9 cellular contexts compared by ENCODE assay signal in the genomic region with DNA sequence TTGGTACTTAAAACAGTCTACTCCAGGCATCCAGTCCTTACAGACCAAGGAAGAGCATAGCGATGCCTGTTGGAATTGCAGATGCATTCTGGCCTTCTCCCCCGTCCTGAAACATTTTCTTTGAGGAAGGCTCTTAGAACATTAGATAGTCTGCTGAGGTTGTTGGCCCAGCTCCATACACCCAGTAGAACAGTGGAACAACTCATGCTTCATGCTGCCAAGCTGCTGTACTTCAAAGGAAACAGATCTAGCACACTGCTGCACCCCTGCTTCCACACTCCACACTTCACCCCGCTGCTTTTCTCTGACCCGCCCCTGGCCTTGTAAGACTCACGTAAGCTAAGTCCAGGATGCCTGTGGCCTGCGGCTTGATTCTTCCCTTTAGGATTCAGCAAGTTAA. TPM values are rescaled to one million over a fixed set of nuclear protein-coding genes. Genes with fewer than 3 reads are reported as not detected.
DNase-seq lines count a peak whose midpoint lies in the region; ATAC-seq and TF ChIP-seq lines count a peak whose summit lies in the region.
"Had no signal": no experiment of that assay in that cellular context is flagged by ENCODE, and none has a peak within 500 bp of the region (broad histone marks: within the 10 kb centered on the region; RNA-seq: fewer than 3 reads in every experiment).

No MANE protein-coding gene starts in this region.

- TF ChIP-seq POLR2A in breast epithelium (IDR thresholded peaks at IDR 0.05) (no peak), tibial nerve (IDR thresholded peaks at IDR 0.05) (no peak)

- peak; percentile 40 for DNase-seq in activated T-cell treated with anti-CD3 and anti-CD28 coated beads, Interleukin-2, amount 50 U/mL, for 1 hour
- DNase-seq in activated T-cell treated with anti-CD3 and anti-CD28 coated beads, Interleukin-2, amount 50 U/mL, for 48 hours: no peak
- peak in 1 of 2 donors; percentile 76 for DNase-seq in breast epithelium (ENCODE audit: low spot score in 2 of 2)
- DNase-seq in lung (ENCODE audit: low spot score): peak; percentile 42
- DNase-seq in tibial nerve (ENCODE audit: low spot score in 2 of 2): peak; percentile 37 to 72
- no peak for DNase-seq in NCI-H2227 (lab: John Stamatoyannopoulos, UW; ENCODE audit: unreplicated experiment)
- no peak for DNase-seq in OCI-M1 (lab: John Stamatoyannopoulos, UW)
- no peak for DNase-seq in BE2C

- H3K9me3 ChIP-seq in breast epithelium: no peaks in the 10 kb centered on the region
- no peaks in the 10 kb centered on the region for H3K9me3 ChIP-seq in lung (ENCODE audit: control insufficient read depth in 2 of 2, insufficient read depth in 1 of 2, low read length in 1 of 2)
- H3K9me3 ChIP-seq in tibial nerve: no peaks in the 10 kb centered on the region
- H3K9me3 ChIP-seq in BE2C: no peaks in the 10 kb centered on the region

- peak in 1 of 3 donors; percentile 9 for TF ChIP-seq CTCF in breast epithelium (IDR thresholded peaks at IDR 0.05)
- TF ChIP-seq CTCF in lung (IDR thresholded peaks at IDR 0.05; ENCODE audit: control extremely low read depth, extremely low read depth): no peak
- TF ChIP-seq CTCF in tibial nerve (IDR thresholded peaks at IDR 0.05): no peak
- no peak for TF ChIP-seq CTCF in BE2C (IDR thresholded peaks at IDR 0.05; ENCODE audit: low read depth, low read length)

- peak in 1 of 2 donors; percentile 29 for TF ChIP-seq EP300 in tibial nerve (IDR thresholded peaks at IDR 0.05)

- no peaks in the 10 kb centered on the region for H3K36me3 ChIP-seq in breast epithelium
- peaks cover 0 to 9% of the 10 kb centered on the region in 2 donors for H3K36me3 ChIP-seq in lung (ENCODE audit: control insufficient read depth in 2 of 2, insufficient read depth in 2 of 2, low read length in 2 of 2)
- peaks cover 0 to 36% (median 0%) of the 10 kb centered on the region in 3 donors for H3K36me3 ChIP-seq in tibial nerve
- peaks cover 5% of the 10 kb centered on the region; the same call in 1 of the 2 replicates for H3K36me3 ChIP-seq in BE2C

- intact Hi-C loops in breast epithelium (cut with DNase I; ENCODE audit: low total_unique reads): loop anchor here (5.0 kb wide), 1 partner anchor 679 kb away; no protein-coding TSS in a partner anchor

- H3K27ac ChIP-seq in breast epithelium: peak overlapping the region; percentile 45 to 69
- H3K27ac ChIP-seq in lung (ENCODE audit: low read depth in 1 of 2, low read length in 1 of 2): peak overlapping the region in 1 of 2 donors; percentile 32
- peak overlapping the region in 2 of 4 donors; percentile 64 to 65 for H3K27ac ChIP-seq in tibial nerve

- peak; percentile 45 for ATAC-seq in lung (ENCODE audit: insufficient read depth, low FRiP score)

- WGBS in lung, 2 donors: 54 to 78% methylated on average over 6 of the region's 6 CpGs
- WGBS in tibial nerve, 2 donors: 24 to 38% methylated on average over 6 of the region's 6 CpGs

- H3K27me3 ChIP-seq in breast epithelium: no peaks in the 10 kb centered on the region
- H3K27me3 ChIP-seq in lung (ENCODE audit: control insufficient read depth, insufficient read depth): no peaks in the 10 kb centered on the region
- H3K27me3 ChIP-seq in tibial nerve: no peaks in the 10 kb centered on the region
- no peaks in the 10 kb centered on the region for H3K27me3 ChIP-seq in BE2C

- H3K4me3 ChIP-seq in breast epithelium: no peak overlapping the region
- no peak overlapping the region for H3K4me3 ChIP-seq in lung
- H3K4me3 ChIP-seq in tibial nerve: no peak overlapping the region
- no peak overlapping the region for H3K4me3 ChIP-seq in BE2C (ENCODE audit: low read depth, low read length)
- H3K4me3 ChIP-seq: skin epidermis had no signal

- H3K4me1 ChIP-seq in breast epithelium: no peaks in the 10 kb centered on the region
- peaks cover 6 to 10% of the 10 kb centered on the region in 2 donors for H3K4me1 ChIP-seq in lung (ENCODE audit: control insufficient read depth in 2 of 2, insufficient read depth in 2 of 2, low read length in 2 of 2)
- H3K4me1 ChIP-seq in tibial nerve: peaks cover 0 to 33% (median 9%) of the 10 kb centered on the region in 4 donors
- H3K4me1 ChIP-seq in BE2C: peaks cover 13% of the 10 kb centered on the region

RNA-seq across cellular contexts. Expression of a gene that starts 33.4 kb away (rescaled TPM):
- total RNA-seq in breast epithelium: 1 to 10 TPM; 3.2 to 3.9 (median 3.4) TPM
- 10 to 100 TPM in 1 of 2 donors, 1 to 10 TPM in 1; 7.0 to 27.5 TPM for total RNA-seq in lung
- 1 to 10 TPM; 5.8 to 6.1 TPM for polyA plus RNA-seq in lung
- 10 to 100 TPM in 2 of 4 donors, 1 to 10 TPM in 2; 5.7 to 10.7 (median 9.7) TPM for total RNA-seq in tibial nerve
- 82.1 TPM for polyA plus RNA-seq in BE2C (2012; ENCODE audit: insufficient read depth, insufficient read length, low read depth)

Comparison
In these comparisons a context has a peak if more than half of its experiments do, and no peak if none do; other contexts are left out.
1. DNase-seq: peak in activated T-cell treated with anti-CD3 and anti-CD28 coated beads, Interleukin-2, amount 50 U/mL, for 1 hour (single experiment), lung (single experiment) and tibial nerve (2 of 2); none in activated T-cell treated with anti-CD3 and anti-CD28 coated beads, Interleukin-2, amount 50 U/mL, for 48 hours (0 of 2), NCI-H2227 (single experiment), OCI-M1 (single experiment) and BE2C (single experiment).